12 cellular contexts compared by ENCODE assay signal in genomic region chr3:78988324-78988723, GRCh38.
DNase-seq lines count a peak whose midpoint lies in the region; FAIRE-seq and TF ChIP-seq lines count a peak whose summit lies in the region.
"Had no signal": no experiment of that assay in that cellular context is flagged by ENCODE, and none has a peak within 500 bp of the region (broad histone marks: within the 10 kb centered on the region; RNA-seq: fewer than 3 reads in every experiment).

No MANE protein-coding gene starts in this region.

- H3K4me3 Mint-ChIP-seq in chondrocyte (ENCODE audit: unreplicated experiment) = no peak overlapping the region
- H3K4me3 Mint-ChIP-seq: stimulated activated naive CD8-positive, alpha-beta T cell treated with anti-CD3 and anti-CD28 coated beads, Interleukin-15, Interleukin-2, amounts not matched to agents 100 ng/mL and 50 ng/mL, for 24 hours had no signal

- H3K4me1 Mint-ChIP-seq in chondrocyte (ENCODE audit: low read depth) = peaks cover 10% of the 10 kb centered on the region

- peaks cover 7% of the 10 kb centered on the region for H3K9me3 Mint-ChIP-seq in chondrocyte (ENCODE audit: low read depth)

- FAIRE-seq in G401.6 (lab: Jason Lieb, UNC) = peak; percentile 28
- FAIRE-seq: K562 had no signal

- H3K36me3 Mint-ChIP-seq in chondrocyte (ENCODE audit: low read depth) = peaks cover 4% of the 10 kb centered on the region

- peak; percentile 79 for TF ChIP-seq CTCF in chondrocyte (IDR thresholded peaks at IDR 0.05)

- H3K27ac Mint-ChIP-seq in chondrocyte (ENCODE audit: unreplicated experiment) = no peak overlapping the region
- H3K27ac Mint-ChIP-seq: stimulated activated naive CD8-positive, alpha-beta T cell treated with anti-CD3 and anti-CD28 coated beads, Interleukin-15, Interleukin-2, amounts not matched to agents 100 ng/mL and 50 ng/mL, for 24 hours had no signal

- peak; percentile 6 for DNase-seq in NCI-H2227 (lab: John Stamatoyannopoulos, UW; ENCODE audit: unreplicated experiment)
- no peak for DNase-seq in chondrocyte (ENCODE audit: low spot score)
- peak; percentile 18 for DNase-seq in myocyte (ENCODE audit: low read depth)
- no peak for DNase-seq in ecto neural progenitor cell (ENCODE audit: low spot score)
- no peak for DNase-seq in COLO668 (lab: John Stamatoyannopoulos, UW; ENCODE audit: unreplicated experiment)
- no peak for DNase-seq in LoVo (ENCODE audit: low spot score)
- DNase-seq in stimulated activated CD4-positive, alpha-beta T cell treated with anti-CD3 and anti-CD28 coated beads, Interleukin-4, amount 100 ng/mL, for 24 hours = no peak
- DNase-seq: activated naive CD4-positive, alpha-beta T cell; heart left ventricle had no signal

- no peaks in the 10 kb centered on the region for H3K27me3 Mint-ChIP-seq in chondrocyte (ENCODE audit: low read depth)
- H3K27me3 Mint-ChIP-seq: stimulated activated naive CD8-positive, alpha-beta T cell treated with anti-CD3 and anti-CD28 coated beads, Interleukin-15, Interleukin-2, amounts not matched to agents 100 ng/mL and 50 ng/mL, for 24 hours had no signal

Comparison
In these comparisons a context has a peak if more than half of its experiments do, and no peak if none do; other contexts are left out.
1. DNase-seq: peak in NCI-H2227 (single experiment) and myocyte (single experiment); none in chondrocyte (single experiment), ecto neural progenitor cell (single experiment), COLO668 (single experiment), LoVo (single experiment) and stimulated activated CD4-positive, alpha-beta T cell treated with anti-CD3 and anti-CD28 coated beads, Interleukin-4, amount 100 ng/mL, for 24 hours (single experiment).